ENCODE assay signal across 15 cellular contexts in genomic region chr2:73928995-73929394, GRCh38. TPM values are rescaled to one million over a fixed set of nuclear protein-coding genes. Genes with fewer than 3 reads are reported as not detected.
DNase-seq lines count a peak whose midpoint lies in the region; ATAC-seq and TF ChIP-seq lines count a peak whose summit lies in the region.
"Had no signal": no experiment of that assay in that cellular context is flagged by ENCODE, and none has a peak within 500 bp of the region (broad histone marks: within the 10 kb centered on the region; RNA-seq: fewer than 3 reads in every experiment).

No MANE protein-coding gene starts in this region.

- H3K9me3 ChIP-seq in OCI-LY3 (ENCODE audit: insufficient read depth, low read length) = no peaks in the 10 kb centered on the region
- H3K9me3 ChIP-seq: heart right ventricle, SJCRH30, upper lobe of right lung had no signal

- no peaks in the 10 kb centered on the region for H3K27me3 Mint-ChIP-seq in activated CD4-positive, alpha-beta T cell treated with anti-CD3 and anti-CD28 coated beads, Interleukin-2, amount 10 ng/mL, durations not matched to agents 24 days and 14 days
- H3K27me3 Mint-ChIP-seq in central memory CD8-positive, alpha-beta T cell = no peaks in the 10 kb centered on the region
- no peaks in the 10 kb centered on the region for H3K27me3 Mint-ChIP-seq in osteocyte (ENCODE audit: unreplicated experiment)

- peaks cover 10% of the 10 kb centered on the region for H3K36me3 ChIP-seq in OCI-LY3 (replicated peaks; ENCODE audit: low read depth, low read length)

- H3K4me1 ChIP-seq in OCI-LY3 (ENCODE audit: low read length) = peaks cover 34% of the 10 kb centered on the region

- H3K4me2 ChIP-seq in OCI-LY3 (ENCODE audit: low read length) = peak overlapping the region; percentile 57; the same call in 1 of the 2 replicates

- DNase-seq in activated CD4-positive, alpha-beta T cell treated with anti-CD3 and anti-CD28 coated beads, Interleukin-2, amount 10 ng/mL, durations not matched to agents 24 days and 14 days = no peak
- no peak for DNase-seq in activated CD4-positive, alpha-beta T cell treated with anti-CD3 and anti-CD28 coated beads for 1 hour
- no peak for DNase-seq in central memory CD8-positive, alpha-beta T cell (ENCODE audit: low spot score in 2 of 2)
- DNase-seq in osteocyte (ENCODE audit: extremely low spot score, unreplicated experiment) (no peak), HEK293T (ENCODE audit: extremely low spot score) (no peak)
- DNase-seq in stimulated activated naive CD4-positive, alpha-beta T cell treated with Interleukin-2 at 50 U/mL for 16 hours (lab: John Stamatoyannopoulos, UW) = no peak
- DNase-seq: activated CD4-positive, alpha-beta T cell treated with anti-CD3 and anti-CD28 coated beads, Interleukin-2, amount 50 U/mL, for 1 hour; amygdala; effector memory CD4-positive, alpha-beta T cell; heart right ventricle; NCI-H524; SJCRH30; upper lobe of right lung had no signal

- no peaks in the 10 kb centered on the region for H3K27me3 ChIP-seq in OCI-LY3 (ENCODE audit: low read depth, low read length)
- H3K27me3 ChIP-seq: heart right ventricle, SJCRH30, upper lobe of right lung had no signal

- TF ChIP-seq CTCF in OCI-LY3 (IDR thresholded peaks at IDR 0.05; ENCODE audit: low read depth, low read length) (no peak), osteocyte (IDR thresholded peaks at IDR 0.05) (no peak)

- peaks cover 3% of the 10 kb centered on the region for H3K9me3 Mint-ChIP-seq in activated CD4-positive, alpha-beta T cell treated with anti-CD3 and anti-CD28 coated beads, Interleukin-2, amount 10 ng/mL, durations not matched to agents 24 days and 14 days
- H3K9me3 Mint-ChIP-seq in central memory CD8-positive, alpha-beta T cell = no peaks in the 10 kb centered on the region
- no peaks in the 10 kb centered on the region for H3K9me3 Mint-ChIP-seq in osteocyte (ENCODE audit: unreplicated experiment)

- no peak overlapping the region for H3K27ac ChIP-seq in OCI-LY3 (ENCODE audit: low read length)
- H3K27ac ChIP-seq: heart right ventricle, SJCRH30, upper lobe of right lung had no signal

- peaks cover 46% of the 10 kb centered on the region for H3K36me3 Mint-ChIP-seq in activated CD4-positive, alpha-beta T cell treated with anti-CD3 and anti-CD28 coated beads, Interleukin-2, amount 10 ng/mL, durations not matched to agents 24 days and 14 days (ENCODE audit: low read depth)
- peaks cover 27% of the 10 kb centered on the region for H3K36me3 Mint-ChIP-seq in central memory CD8-positive, alpha-beta T cell (ENCODE audit: insufficient read depth)
- H3K36me3 Mint-ChIP-seq in osteocyte (ENCODE audit: unreplicated experiment) = peaks cover 12% of the 10 kb centered on the region

- H3K9ac ChIP-seq in OCI-LY3 (ENCODE audit: low read length) = no peak overlapping the region

- H4K20me1 ChIP-seq in OCI-LY3 (ENCODE audit: insufficient read depth, low read length) = peaks cover 53% of the 10 kb centered on the region

- no peak for ATAC-seq in central memory CD8-positive, alpha-beta T cell (replicated peaks; ENCODE audit: extremely low read depth, poor library complexity, severe bottlenecking)
- ATAC-seq in HG02970 (IDR thresholded peaks at IDR 0.05; ENCODE audit: low FRiP score, unreplicated experiment) = no peak
- ATAC-seq: heart right ventricle, upper lobe of right lung had no signal

- peaks cover 62% of the 10 kb centered on the region for H3K4me1 Mint-ChIP-seq in activated CD4-positive, alpha-beta T cell treated with anti-CD3 and anti-CD28 coated beads, Interleukin-2, amount 10 ng/mL, durations not matched to agents 24 days and 14 days
- peaks cover 49% of the 10 kb centered on the region for H3K4me1 Mint-ChIP-seq in central memory CD8-positive, alpha-beta T cell
- peaks cover 41% of the 10 kb centered on the region for H3K4me1 Mint-ChIP-seq in osteocyte (ENCODE audit: unreplicated experiment)

- H2AFZ ChIP-seq in OCI-LY3 (ENCODE audit: low read depth, low read length) = no peak overlapping the region

- H3K27ac Mint-ChIP-seq in activated CD4-positive, alpha-beta T cell treated with anti-CD3 and anti-CD28 coated beads, Interleukin-2, amount 10 ng/mL, durations not matched to agents 24 days and 14 days = no peak overlapping the region
- H3K27ac Mint-ChIP-seq in central memory CD8-positive, alpha-beta T cell (ENCODE audit: low read depth) = peak overlapping the region; percentile 89
- no peak overlapping the region for H3K27ac Mint-ChIP-seq in osteocyte (ENCODE audit: unreplicated experiment)

- intact Hi-C loops in activated CD4-positive, alpha-beta T cell treated with anti-CD3 and anti-CD28 coated beads, Interleukin-2, amount 10 ng/mL, durations not matched to agents 24 days and 14 days (cut with micrococcal nuclease) = loop anchor here (5.0 kb wide), 1 partner anchor 268 kb away; the partner anchor contains the start of gene MTHFD2

- POLR2A ChIA-PET in HEK293T (lab: Yijun Ruan, JAX) = no interaction called here

- no peak overlapping the region; the same call in 1 of the 2 replicates for H3K4me3 ChIP-seq in OCI-LY3 (ENCODE audit: low read length)
- H3K4me3 ChIP-seq: heart right ventricle, SJCRH30, upper lobe of right lung had no signal

- CTCF ChIA-PET in HEK293T (lab: Yijun Ruan, JAX) = no interaction called here

- peaks cover 72% of the 10 kb centered on the region for H3K79me2 ChIP-seq in OCI-LY3 (ENCODE audit: low read length)

- H3K4me3 Mint-ChIP-seq in activated CD4-positive, alpha-beta T cell treated with anti-CD3 and anti-CD28 coated beads, Interleukin-2, amount 10 ng/mL, durations not matched to agents 24 days and 14 days = peak overlapping the region; percentile 77
- H3K4me3 Mint-ChIP-seq in central memory CD8-positive, alpha-beta T cell = peak overlapping the region; percentile 40
- H3K4me3 Mint-ChIP-seq in osteocyte (ENCODE audit: unreplicated experiment) = peak overlapping the region; percentile 27

TF ChIP-seq in HEK293T, 16 proteins besides CTCF, POLR2A, EP300 and RAD21:
- TF ChIP-seq ARNT (IDR thresholded peaks at IDR 0.05) (no peak), PKNOX1 (IDR thresholded peaks at IDR 0.05) (no peak), FOXM1 (IDR thresholded peaks at IDR 0.05; ENCODE audit: borderline replicate concordance) (no peak), BHLHE40 (IDR thresholded peaks at IDR 0.05; ENCODE audit: borderline replicate concordance) (no peak), ZNF384 (IDR thresholded peaks at IDR 0.05) (no peak), SP1 (IDR thresholded peaks at IDR 0.05) (no peak), CTBP1 (IDR thresholded peaks at IDR 0.05; ENCODE audit: borderline replicate concordance) (no peak), SUZ12 (IDR thresholded peaks at IDR 0.05) (no peak), L3MBTL2 (conservative IDR thresholded peaks at IDR 0.05) (no peak), TARDBP (IDR thresholded peaks at IDR 0.05) (no peak), FOXK2 (IDR thresholded peaks at IDR 0.05) (no peak)

RNA-seq across cellular contexts. Expression of gene DGUOK, which starts 2.3 kb away (rescaled TPM):
- total RNA-seq in activated CD4-positive, alpha-beta T cell treated with anti-CD3 and anti-CD28 coated beads, Interleukin-2, amount 10 ng/mL, durations not matched to agents 24 days and 14 days = 88.9 and 94.9 TPM in 2 replicates
- total RNA-seq in osteocyte = 63.9 and 64.8 TPM in 2 replicates

RNA-seq across cellular contexts. Expression of gene ACTG2, which starts 36.2 kb away (rescaled TPM):
- total RNA-seq in activated CD4-positive, alpha-beta T cell treated with anti-CD3 and anti-CD28 coated beads, Interleukin-2, amount 10 ng/mL, durations not matched to agents 24 days and 14 days = not detected in 2 replicates
- 190 and 191 TPM in 2 replicates for total RNA-seq in osteocyte

RNA-seq across cellular contexts. Expression of gene TET3, which starts 55.7 kb away (rescaled TPM):
- 20.7 and 22.0 TPM in 2 replicates for total RNA-seq in activated CD4-positive, alpha-beta T cell treated with anti-CD3 and anti-CD28 coated beads, Interleukin-2, amount 10 ng/mL, durations not matched to agents 24 days and 14 days
- total RNA-seq in osteocyte = 26.5 and 27.5 TPM in 2 replicates

Comparison
In these comparisons a context has a peak if more than half of its experiments do, and no peak if none do; other contexts are left out.
1. H3K4me3 Mint-ChIP-seq: peak in every context shown above with its lines; median percentile 77 in activated CD4-positive, alpha-beta T cell treated with anti-CD3 and anti-CD28 coated beads, Interleukin-2, amount 10 ng/mL, durations not matched to agents 24 days and 14 days; 40 in central memory CD8-positive, alpha-beta T cell; 27 in osteocyte.
2. RNA of gene ACTG2, which starts 36.2 kb away (total RNA-seq): 190 to 191 TPM in osteocyte; not detected in activated CD4-positive, alpha-beta T cell treated with anti-CD3 and anti-CD28 coated beads, Interleukin-2, amount 10 ng/mL, durations not matched to agents 24 days and 14 days; every median in the first group is over 100 times any median in the second.